ENCODE assay signal across 19 cellular contexts in genomic region chr7:90238017-90238416, GRCh38. TPM values are rescaled to one million over a fixed set of nuclear protein-coding genes. Genes with fewer than 3 reads are reported as not detected.
DNase-seq lines count a peak whose midpoint lies in the region; FAIRE-seq and TF ChIP-seq lines count a peak whose summit lies in the region.
"Had no signal": no experiment of that assay in that cellular context is flagged by ENCODE, and none has a peak within 500 bp of the region (broad histone marks: within the 10 kb centered on the region; RNA-seq: fewer than 3 reads in every experiment).

No MANE protein-coding gene starts in this region.

- no peaks in the 10 kb centered on the region for H3K9me3 Mint-ChIP-seq in Calu3 (ENCODE audit: low read depth, unreplicated experiment)
- H3K9me3 Mint-ChIP-seq: CD14-positive monocyte; CD4-positive, alpha-beta memory T cell; GM23338 had no signal

- TF ChIP-seq CTCF in 22Rv1 (IDR thresholded peaks at IDR 0.05) (no peak), Calu3 (IDR thresholded peaks at IDR 0.05; ENCODE audit: unreplicated experiment) (no peak), VCaP (conservative IDR thresholded peaks at IDR 0.05) (no peak)

- peak overlapping the region; percentile 89 for H3K27ac ChIP-seq in 22Rv1
- peak overlapping the region; percentile 100 for H3K27ac ChIP-seq in VCaP
- H3K27ac ChIP-seq in small intestine (ENCODE audit: low read depth in 1 of 2, low read length in 1 of 2) = no peak overlapping the region
- H3K27ac ChIP-seq: A549, HL-60 had no signal

- 93 to 100% (median 98%) methylated on average over 2 of the region's 2 CpGs for WGBS in small intestine, 3 donors

- no peaks in the 10 kb centered on the region for H3K27me3 ChIP-seq in small intestine (ENCODE audit: control insufficient read depth in 2 of 2, insufficient read depth in 2 of 2, low read length in 2 of 2)

- FAIRE-seq in small intestine (lab: Jason Lieb, UNC) = no peak
- FAIRE-seq: A549, GM12892, H54 had no signal

- peaks cover 3% of the 10 kb centered on the region in 2 donors for H3K4me1 ChIP-seq in small intestine (ENCODE audit: control insufficient read depth in 2 of 2, insufficient read depth in 1 of 2, low read depth in 1 of 2, low read length in 1 of 2)
- H3K4me1 ChIP-seq: A549 had no signal

- H3K27ac Mint-ChIP-seq in Calu3 (ENCODE audit: unreplicated experiment) = no peak overlapping the region
- H3K27ac Mint-ChIP-seq: CD14-positive monocyte; CD4-positive, alpha-beta memory T cell; GM23338 had no signal

- H3K4me1 Mint-ChIP-seq in Calu3 (ENCODE audit: low read depth, unreplicated experiment) = peaks cover 42% of the 10 kb centered on the region

- H3K9me3 ChIP-seq in small intestine (ENCODE audit: control insufficient read depth, low read depth) = no peaks in the 10 kb centered on the region
- H3K9me3 ChIP-seq: A549 had no signal

- DNase-seq in Calu3 (no peak), small intestine (peak; percentile 65), 8988T (no peak), kidney glomerular epithelial cell (lab: John Stamatoyannopoulos, UW) (no peak)
- DNase-seq: AML-193; CD4-positive, alpha-beta memory T cell; DND-41; EL; HCEC 1CT; IMR-90; KBM-7 had no signal

- no peaks in the 10 kb centered on the region for H3K36me3 ChIP-seq in small intestine (ENCODE audit: control insufficient read depth in 2 of 2, insufficient read depth in 2 of 2, low read length in 2 of 2)

- H3K27me3 Mint-ChIP-seq in Calu3 (ENCODE audit: unreplicated experiment) = no peaks in the 10 kb centered on the region

- peaks cover 45% of the 10 kb centered on the region for H3K36me3 Mint-ChIP-seq in Calu3 (ENCODE audit: insufficient read depth, unreplicated experiment)
- H3K36me3 Mint-ChIP-seq: CD14-positive monocyte; CD4-positive, alpha-beta memory T cell had no signal

- H3K4me3 Mint-ChIP-seq in Calu3 (ENCODE audit: low read depth, unreplicated experiment) = peak overlapping the region; percentile 53
- H3K4me3 Mint-ChIP-seq: CD14-positive monocyte; CD4-positive, alpha-beta memory T cell; GM23338 had no signal

- H3K4me3 ChIP-seq in small intestine (ENCODE audit: low read depth in 1 of 2, low read length in 2 of 2) = no peak overlapping the region
- H3K4me3 ChIP-seq: A549, GM23338 had no signal

- CTCF ChIA-PET in Calu3 (lab: Charles Lee) = interaction anchor here (0.5 kb wide), 1 partner anchor 8 kb away, joined by 3 read pairs; no protein-coding TSS in a partner anchor

- intact Hi-C loops in Calu3 (cut with micrococcal nuclease; ENCODE audit: unreplicated experiment) = no loop called here

- no TSS peak for BruUV-seq in Calu3 (replicated peaks; lab: Mats Ljungman, UMichigan)

RNA-seq across cellular contexts. Expression of gene CFAP69, which starts 7.0 kb away (rescaled TPM):
- total RNA-seq in Calu3 (2022) = 3.4 and 4.6 TPM in 2 replicates
- 1 to 10 TPM; 1.0 to 4.9 (median 3.8) TPM for polyA plus RNA-seq in small intestine
- polyA plus RNA-seq: CD14-positive monocyte; CD4-positive, alpha-beta memory T cell had no signal

RNA-seq across cellular contexts. Expression of gene STEAP2, which starts 26.5 kb away (rescaled TPM):
- total RNA-seq in Calu3 (2022) = 38.5 and 38.7 TPM in 2 replicates
- polyA plus RNA-seq in small intestine = 1 to 10 TPM; 2.2 to 6.8 (median 2.2) TPM
- polyA plus RNA-seq: CD14-positive monocyte; CD4-positive, alpha-beta memory T cell had no signal

Comparison
In these comparisons a context has a peak if more than half of its experiments do, and no peak if none do; other contexts are left out.
1. H3K27ac ChIP-seq: peak in 22Rv1 (single experiment) and VCaP (single experiment); none in small intestine (0 of 2).